Comparison of ENCODE assay signal across 32 cellular contexts in the genomic region with DNA sequence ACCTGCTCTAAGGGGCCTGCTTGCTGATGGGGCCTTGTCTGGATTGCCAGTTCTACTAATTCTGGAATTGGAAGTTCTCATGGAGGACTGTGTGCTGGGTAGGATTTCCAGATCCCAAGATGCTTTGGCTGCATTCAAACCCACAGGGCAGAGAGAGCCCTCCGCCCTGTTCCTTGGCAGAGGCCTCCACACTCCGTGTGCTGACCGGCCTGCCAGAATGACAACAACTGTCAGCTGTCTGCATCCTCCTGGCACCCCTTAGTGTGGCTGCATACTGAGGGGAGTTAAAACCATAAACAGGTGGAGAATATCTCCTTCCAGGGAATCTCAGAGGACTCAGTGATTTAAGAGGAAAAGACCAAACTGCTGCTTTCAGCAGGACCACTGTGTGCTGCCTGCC.
A peak's percentile ranks its signal among the peaks of the same experiment; 100 is the strongest.
DNase-seq lines count a peak whose midpoint lies in the region; ATAC-seq, FAIRE-seq and TF ChIP-seq lines count a peak whose summit lies in the region.
"Had no signal": no experiment of that assay in that cellular context is flagged by ENCODE, and none has a peak within 500 bp of the region (broad histone marks: within the 10 kb centered on the region; RNA-seq: fewer than 3 reads in every experiment).

No MANE protein-coding gene starts in this region.

- FAIRE-seq in small intestine (lab: Jason Lieb, UNC) = no peak
- FAIRE-seq: endothelial cell of umbilical vein had no signal

- H3K27me3 Mint-ChIP-seq in osteocyte (ENCODE audit: unreplicated experiment) = no peaks in the 10 kb centered on the region

- TF ChIP-seq POLR2A in heart left ventricle (IDR thresholded peaks at IDR 0.05) = no peak

- H3K27ac Mint-ChIP-seq in osteocyte (ENCODE audit: unreplicated experiment) = peak overlapping the region; percentile 72
- H3K27ac Mint-ChIP-seq: activated CD8-positive, alpha-beta T cell treated with anti-CD3 and anti-CD28 coated beads, Interleukin-2, amount 10 ng/mL, durations not matched to agents 7 days and 5 days; activated naive CD4-positive, alpha-beta T cell treated with anti-CD3 and anti-CD28 coated beads for 36 hours; natural killer cell had no signal

- TF ChIP-seq CTCF in heart left ventricle (IDR thresholded peaks at IDR 0.05) = no peak
- no peak for TF ChIP-seq CTCF in osteocyte (IDR thresholded peaks at IDR 0.05)
- TF ChIP-seq CTCF in thoracic aorta (IDR thresholded peaks at IDR 0.05) = no peak

- H3K27ac ChIP-seq in heart left ventricle = no peak overlapping the region
- H3K27ac ChIP-seq in thoracic aorta = peak overlapping the region; percentile 18 to 36
- no peak overlapping the region for H3K27ac ChIP-seq in small intestine (ENCODE audit: low read depth in 1 of 2, low read length in 1 of 2)
- H3K27ac ChIP-seq: adrenal gland, body of pancreas, ovary, upper lobe of right lung, VCaP had no signal

- no peak overlapping the region for H3K4me3 Mint-ChIP-seq in osteocyte (ENCODE audit: unreplicated experiment)
- H3K4me3 Mint-ChIP-seq: activated CD8-positive, alpha-beta T cell treated with anti-CD3 and anti-CD28 coated beads, Interleukin-2, amount 10 ng/mL, durations not matched to agents 7 days and 5 days; activated naive CD4-positive, alpha-beta T cell treated with anti-CD3 and anti-CD28 coated beads for 36 hours; CD14-positive monocyte; natural killer cell had no signal

- peaks cover 77% of the 10 kb centered on the region for H3K4me1 Mint-ChIP-seq in osteocyte (ENCODE audit: unreplicated experiment)

- peak in 3 of 4 donors; percentile 21 to 47 (median 38) for ATAC-seq in heart left ventricle
- no peak for ATAC-seq in thoracic aorta (ENCODE audit: insufficient number of reproducible peaks, low FRiP score, low read depth)
- ATAC-seq in esophagus mucosa = no peak
- ATAC-seq: activated CD8-positive, alpha-beta T cell treated with anti-CD3 and anti-CD28 coated beads, Interleukin-2, amount 10 ng/mL, durations not matched to agents 7 days and 5 days; body of pancreas; HCT116; natural killer cell; upper lobe of right lung had no signal

- H3K36me3 ChIP-seq in adipocyte (ENCODE audit: control insufficient read depth, insufficient read depth, low read length, severe bottlenecking) = no peaks in the 10 kb centered on the region
- H3K36me3 ChIP-seq in heart left ventricle = peaks cover 0 to 8% (median 0%) of the 10 kb centered on the region in 9 donors
- H3K36me3 ChIP-seq in thoracic aorta = peaks cover 10% of the 10 kb centered on the region
- H3K36me3 ChIP-seq in small intestine (ENCODE audit: control insufficient read depth in 2 of 2, insufficient read depth in 2 of 2, low read length in 2 of 2) = no peaks in the 10 kb centered on the region
- H3K36me3 ChIP-seq: adrenal gland, ovary, upper lobe of right lung had no signal

- H3K9ac ChIP-seq in adipocyte (ENCODE audit: low read length) = peak overlapping the region; percentile 33

- H3K9me3 Mint-ChIP-seq in osteocyte (ENCODE audit: unreplicated experiment) = no peaks in the 10 kb centered on the region
- H3K9me3 Mint-ChIP-seq: activated naive CD4-positive, alpha-beta T cell treated with anti-CD3 and anti-CD28 coated beads for 36 hours; CD14-positive monocyte; natural killer cell had no signal

- 42 to 56% (median 52%) methylated on average over 3 of the region's 3 CpGs for WGBS in heart left ventricle, 4 donors
- WGBS in small intestine, 3 donors = 74 to 98% (median 92%) methylated on average over 3 of the region's 3 CpGs

- intact Hi-C loops in heart left ventricle (cut with DNase I) = loop anchor here in 8 of 10 donors (2.0 to 10.0 kb wide), 6 partner anchors 184 to 687 kb away; partner anchors contain the start of genes SUMO3 (in 2 of the 8) and PTTG1IP (in 1 of the 8)

- peaks cover 11% of the 10 kb centered on the region for H3K36me3 Mint-ChIP-seq in osteocyte (ENCODE audit: unreplicated experiment)
- H3K36me3 Mint-ChIP-seq: CD14-positive monocyte, natural killer cell had no signal

- H3K4me1 ChIP-seq in adipocyte (ENCODE audit: control insufficient read depth, insufficient read depth, low read length) (peaks cover 50% of the 10 kb centered on the region), heart left ventricle (peaks cover 5 to 45% (median 26%) of the 10 kb centered on the region in 12 donors), thoracic aorta (ENCODE audit: control insufficient read depth in 1 of 2, low read depth in 2 of 2) (peaks cover 25 to 65% of the 10 kb centered on the region in 2 donors), small intestine (ENCODE audit: control insufficient read depth in 2 of 2, insufficient read depth in 1 of 2, low read depth in 1 of 2, low read length in 1 of 2) (peaks cover 0 to 6% of the 10 kb centered on the region in 2 donors)
- H3K4me1 ChIP-seq: body of pancreas had no signal

- no peaks in the 10 kb centered on the region for H3K9me3 ChIP-seq in adipocyte (ENCODE audit: control insufficient read depth, low read length)
- no peaks in the 10 kb centered on the region for H3K9me3 ChIP-seq in heart left ventricle
- H3K9me3 ChIP-seq in thoracic aorta = no peaks in the 10 kb centered on the region
- H3K9me3 ChIP-seq in small intestine (ENCODE audit: control insufficient read depth, low read depth) = no peaks in the 10 kb centered on the region
- H3K9me3 ChIP-seq: adrenal gland, body of pancreas, ovary, upper lobe of right lung had no signal

- no peak overlapping the region for H3K4me3 ChIP-seq in adipocyte (ENCODE audit: low read length)
- no peak overlapping the region for H3K4me3 ChIP-seq in heart left ventricle
- H3K4me3 ChIP-seq in thoracic aorta = no peak overlapping the region
- H3K4me3 ChIP-seq in small intestine (ENCODE audit: low read depth in 1 of 2, low read length in 2 of 2) = no peak overlapping the region
- H3K4me3 ChIP-seq: adrenal gland, body of pancreas, ovary, upper lobe of right lung had no signal

- H3K27me3 ChIP-seq in adipocyte (replicated peaks; ENCODE audit: control insufficient read depth, insufficient read depth, low read length) = no peaks in the 10 kb centered on the region
- H3K27me3 ChIP-seq in heart left ventricle = no peaks in the 10 kb centered on the region
- no peaks in the 10 kb centered on the region for H3K27me3 ChIP-seq in thoracic aorta (replicated peaks; ENCODE audit: insufficient read depth)
- H3K27me3 ChIP-seq in small intestine (ENCODE audit: control insufficient read depth in 2 of 2, insufficient read depth in 2 of 2, low read length in 2 of 2) = no peaks in the 10 kb centered on the region
- H3K27me3 ChIP-seq: adrenal gland, body of pancreas, ovary, upper lobe of right lung had no signal

- DNase-seq in adipocyte (ENCODE audit: low read depth) (no peak), heart left ventricle (no peak), osteocyte (ENCODE audit: extremely low spot score, unreplicated experiment) (no peak), thoracic aorta (ENCODE audit: low spot score) (no peak), small intestine (no peak), GOT3 (lab: John Stamatoyannopoulos, UW) (no peak)
- DNase-seq: activated CD4-positive, alpha-beta T cell treated with anti-CD3 and anti-CD28 coated beads for 4 hours; activated CD8-positive, alpha-beta T cell treated with anti-CD3 and anti-CD28 coated beads, Interleukin-2, amount 10 ng/mL, durations not matched to agents 7 days and 5 days; activated naive CD4-positive, alpha-beta T cell treated with anti-CD3 and anti-CD28 coated beads for 36 hours; adrenal gland; body of pancreas; cerebellar nuclear complex; DMS79; GDM1; Karpas-422; natural killer cell; NCI-H1417 treated with DMSO at 0.1 percent for 48 hours; NCI-H2029 treated with DMSO at 0.1 percent for 48 hours; NCI-H226; NCI-H69; ovary; SIG-M5; stimulated activated CD4-positive, alpha-beta T cell treated with anti-CD3 and anti-CD28 coated beads, Interleukin-12 subunit alpha, Interleukin-12 subunit beta, amount 100 ng/mL, for 4 hours; stimulated activated CD4-positive, alpha-beta T cell treated with anti-CD3 and anti-CD28 coated beads, Interleukin-4, amount 100 ng/mL, for 1 hour; SW 1271; T-helper 9 cell; upper lobe of right lung had no signal

Comparison
In these comparisons a context has a peak if more than half of its experiments do, and no peak if none do; other contexts are left out.
1. ATAC-seq: peak in heart left ventricle (3 of 4); none in thoracic aorta (single experiment) and esophagus mucosa (single experiment).
2. H3K27ac ChIP-seq: peak in thoracic aorta (2 of 2); none in heart left ventricle (0 of 12) and small intestine (0 of 2).